8 cellular contexts compared by ENCODE assay signal in genomic region chr1:147541672-147542548, GRCh38. TPM values are rescaled to one million over a fixed set of nuclear protein-coding genes. Genes with fewer than 3 reads are reported as not detected.
A peak's percentile ranks its signal among the peaks of the same experiment; 100 is the strongest.
DNase-seq lines count a peak whose midpoint lies in the region; ATAC-seq and TF ChIP-seq lines count a peak whose summit lies in the region.

No MANE protein-coding gene starts in this region.

- peak overlapping the region; percentile 62 for H3K4me3 ChIP-seq in HFF-Myc (replicated peaks; ENCODE audit: low read depth, low read length)

- H3K27ac Mint-ChIP-seq in activated T-cell treated with anti-CD3 and anti-CD28 coated beads, Interleukin-2, amount 50 U/mL, for 24 hours: no peak overlapping the region
- H3K27ac Mint-ChIP-seq in CD14-positive monocyte: no peak overlapping the region

- TF ChIP-seq CTCF in HFF-Myc (IDR thresholded peaks at IDR 0.05; ENCODE audit: low read depth, low read length, missing control alignments): no peak
- no peak for TF ChIP-seq CTCF in omental fat pad (IDR thresholded peaks at IDR 0.05)
- no peak for TF ChIP-seq CTCF in CD14-positive monocyte (IDR thresholded peaks at IDR 0.05)

- H3K9me3 Mint-ChIP-seq in activated T-cell treated with anti-CD3 and anti-CD28 coated beads, Interleukin-2, amount 50 U/mL, for 24 hours: peaks cover 9% of the 10 kb centered on the region
- peaks cover 0 to 14% (median 3%) of the 10 kb centered on the region in 7 donors for H3K9me3 Mint-ChIP-seq in CD14-positive monocyte

- peaks cover 13% of the 10 kb centered on the region for H3K4me1 Mint-ChIP-seq in activated T-cell treated with anti-CD3 and anti-CD28 coated beads, Interleukin-2, amount 50 U/mL, for 24 hours (ENCODE audit: low read depth)
- no peaks in the 10 kb centered on the region for H3K4me1 Mint-ChIP-seq in CD14-positive monocyte

- DNase-seq in Ammon's horn (ENCODE audit: low spot score) (peak; percentile 65), HFF-Myc (ENCODE audit: extremely low read depth, low read depth) (no peak), glomerular visceral epithelial cell (ENCODE audit: extremely low spot score) (peak; percentile 44), omental fat pad (ENCODE audit: low spot score) (no peak), MV-4-11 (lab: John Stamatoyannopoulos, UW) (no peak), CD14-positive monocyte (ENCODE audit: low spot score) (no peak)
- peak; percentile 63 for DNase-seq in activated T-cell treated with anti-CD3 and anti-CD28 coated beads, Interleukin-2, amount 50 U/mL, for 24 hours

- H3K4me3 Mint-ChIP-seq in activated T-cell treated with anti-CD3 and anti-CD28 coated beads, Interleukin-2, amount 50 U/mL, for 24 hours: no peak overlapping the region
- peak overlapping the region in 1 of 2 donors; percentile 40 for H3K4me3 Mint-ChIP-seq in CD14-positive monocyte

- peaks cover 1% of the 10 kb centered on the region for H3K36me3 Mint-ChIP-seq in activated T-cell treated with anti-CD3 and anti-CD28 coated beads, Interleukin-2, amount 50 U/mL, for 24 hours (ENCODE audit: low read depth)
- no peaks in the 10 kb centered on the region for H3K36me3 Mint-ChIP-seq in CD14-positive monocyte

- no peaks in the 10 kb centered on the region for H3K27me3 Mint-ChIP-seq in activated T-cell treated with anti-CD3 and anti-CD28 coated beads, Interleukin-2, amount 50 U/mL, for 24 hours
- H3K27me3 Mint-ChIP-seq in CD14-positive monocyte (ENCODE audit: low read depth in 3 of 3): peaks cover 3 to 24% (median 13%) of the 10 kb centered on the region in 3 donors

- peak; percentile 31 for ATAC-seq in omental fat pad (ENCODE audit: low FRiP score)
- no peak for ATAC-seq in HG02623 (IDR thresholded peaks at IDR 0.05; ENCODE audit: unreplicated experiment)

- intact Hi-C loops in CD14-positive monocyte (cut with micrococcal nuclease): no loop called here

RNA-seq across cellular contexts. Expression of gene BCL9, which starts 0.6 kb away (rescaled TPM):
- total RNA-seq in omental fat pad: 10 to 100 TPM in 2 of 4 donors, 1 to 10 TPM in 2; 9.0 to 10.7 (median 9.9) TPM
- under 1 TPM; 0.43 to 0.70 TPM for polyA plus RNA-seq in CD14-positive monocyte

Comparison
In these comparisons a context has a peak if more than half of its experiments do, and no peak if none do; other contexts are left out.
1. DNase-seq: peak in Ammon's horn (single experiment), activated T-cell treated with anti-CD3 and anti-CD28 coated beads, Interleukin-2, amount 50 U/mL, for 24 hours (single experiment) and glomerular visceral epithelial cell (single experiment); none in HFF-Myc (single experiment), omental fat pad (single experiment), MV-4-11 (single experiment) and CD14-positive monocyte (single experiment).